1 cellular context compared by ENCODE assay signal in the genomic region with DNA sequence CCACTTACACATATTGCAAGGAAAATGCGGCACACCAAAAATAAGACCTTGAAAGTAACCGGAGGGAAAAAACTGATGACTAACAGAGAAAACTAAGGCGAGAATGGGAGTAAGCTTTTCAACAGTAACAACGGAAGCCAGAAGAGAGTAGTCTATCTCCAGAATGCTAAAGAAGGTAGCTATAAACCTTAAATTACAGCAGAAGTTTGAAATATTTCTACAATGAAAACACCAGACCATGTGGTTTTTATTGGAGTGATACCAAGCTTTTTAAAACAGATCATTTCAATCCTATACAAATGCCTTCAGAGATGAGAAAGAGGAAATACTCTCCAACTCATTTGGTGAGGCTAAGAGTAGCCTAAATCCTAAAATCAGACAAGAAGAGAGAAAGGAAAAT.
TF ChIP-seq lines count a peak whose summit lies in the region.

No MANE protein-coding gene starts in this region.

TF ChIP-seq in IMR-90, 13 proteins besides CTCF, POLR2A, EP300 and RAD21 (continued from another document):
- TF ChIP-seq, protein P1, sequence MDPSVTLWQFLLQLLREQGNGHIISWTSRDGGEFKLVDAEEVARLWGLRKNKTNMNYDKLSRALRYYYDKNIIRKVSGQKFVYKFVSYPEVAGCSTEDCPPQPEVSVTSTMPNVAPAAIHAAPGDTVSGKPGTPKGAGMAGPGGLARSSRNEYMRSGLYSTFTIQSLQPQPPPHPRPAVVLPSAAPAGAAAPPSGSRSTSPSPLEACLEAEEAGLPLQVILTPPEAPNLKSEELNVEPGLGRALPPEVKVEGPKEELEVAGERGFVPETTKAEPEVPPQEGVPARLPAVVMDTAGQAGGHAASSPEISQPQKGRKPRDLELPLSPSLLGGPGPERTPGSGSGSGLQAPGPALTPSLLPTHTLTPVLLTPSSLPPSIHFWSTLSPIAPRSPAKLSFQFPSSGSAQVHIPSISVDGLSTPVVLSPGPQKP (IDR thresholded peaks at IDR 0.05; ENCODE audit: borderline replicate concordance, low read depth, low read length): no peak
- no peak for TF ChIP-seq FOS (IDR thresholded peaks at IDR 0.05; ENCODE audit: low read depth, low read length)
- TF ChIP-seq, protein P2, sequence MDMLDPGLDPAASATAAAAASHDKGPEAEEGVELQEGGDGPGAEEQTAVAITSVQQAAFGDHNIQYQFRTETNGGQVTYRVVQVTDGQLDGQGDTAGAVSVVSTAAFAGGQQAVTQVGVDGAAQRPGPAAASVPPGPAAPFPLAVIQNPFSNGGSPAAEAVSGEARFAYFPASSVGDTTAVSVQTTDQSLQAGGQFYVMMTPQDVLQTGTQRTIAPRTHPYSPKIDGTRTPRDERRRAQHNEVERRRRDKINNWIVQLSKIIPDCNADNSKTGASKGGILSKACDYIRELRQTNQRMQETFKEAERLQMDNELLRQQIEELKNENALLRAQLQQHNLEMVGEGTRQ (IDR thresholded peaks at IDR 0.05; ENCODE audit: low read depth, low read length): no peak
